In genomic region chr7:7452652-7453051, GRCh38 we compare ENCODE assay signal across 25 cellular contexts.
DNase-seq lines count a peak whose midpoint lies in the region; ATAC-seq, FAIRE-seq and TF ChIP-seq lines count a peak whose summit lies in the region.
"Had no signal": no experiment of that assay in that cellular context is flagged by ENCODE, and none has a peak within 500 bp of the region (broad histone marks: within the 10 kb centered on the region; RNA-seq: fewer than 3 reads in every experiment).

No MANE protein-coding gene starts in this region.

- CTCF ChIA-PET in PC-3 (lab: Charles Lee) = interaction anchor here (0.5 kb wide), 1 partner anchor 1704 kb away, joined by 3 read pairs; no protein-coding TSS in a partner anchor

- 0 out of 2 replicates have a peak, but pooled peaks cover 4% of the 10 kb centered on the region for H3K36me3 ChIP-seq in PC-3 (ENCODE audit: low read depth, low read length)
- H3K36me3 ChIP-seq: BLaER1 treated with 17β-estradiol and CSF1 and Interleukin-3, amounts not matched to agents 10 nM and 100 nM had no signal

- H3K79me2 ChIP-seq in PC-3 (ENCODE audit: low read length) = no peaks in the 10 kb centered on the region

- no TSS peak for BruUV-seq in PC-3 (replicated peaks; lab: Mats Ljungman, UMichigan)

- H3K4me2 ChIP-seq in PC-3 (ENCODE audit: low read length) = peak overlapping the region; percentile 40
- H3K4me2 ChIP-seq: BLaER1 treated with 17β-estradiol and CSF1 and Interleukin-3, amounts not matched to agents 10 nM and 100 nM had no signal

- H3K4me3 ChIP-seq in PC-3 (ENCODE audit: low read length) = no peak overlapping the region
- H3K4me3 ChIP-seq: BLaER1 treated with 17β-estradiol and CSF1 and Interleukin-3, amounts not matched to agents 10 nM and 100 nM; GM12878 had no signal

- no peaks in the 10 kb centered on the region for H3K9me2 ChIP-seq in PC-3 (replicated peaks; ENCODE audit: low read length)

- peak overlapping the region; percentile 84 for H3K27ac ChIP-seq in 22Rv1
- H3K27ac ChIP-seq in PC-3 (ENCODE audit: low read length) = no peak overlapping the region
- H3K27ac ChIP-seq: BLaER1 treated with 17β-estradiol and CSF1 and Interleukin-3, amounts not matched to agents 10 nM and 100 nM; C4-2B had no signal

- H3K9ac ChIP-seq in PC-3 (ENCODE audit: low read length) = no peak overlapping the region
- H3K9ac ChIP-seq: BLaER1 treated with 17β-estradiol and CSF1 and Interleukin-3, amounts not matched to agents 10 nM and 100 nM had no signal

- FAIRE-seq in urothelium cell line (lab: Jason Lieb, UNC) = no peak
- FAIRE-seq: A204.1, D721Med, GM12878, GM12892, GM18507 had no signal

- H4K20me1 ChIP-seq in PC-3 (ENCODE audit: low read length) = no peaks in the 10 kb centered on the region
- H4K20me1 ChIP-seq: BLaER1 treated with 17β-estradiol and CSF1 and Interleukin-3, amounts not matched to agents 10 nM and 100 nM had no signal

- POLR2A ChIA-PET in PC-3 (lab: Charles Lee; ENCODE audit: unreplicated experiment) = interaction anchor here (0.6 to 1.0 kb wide), 2 partner anchors 14 to 47 kb away, joined by 3 to 5 read pairs; no protein-coding TSS in a partner anchor

- ATAC-seq in PC-3 = peak; percentile 99
- ATAC-seq: CD8-positive, alpha-beta T cell; GM12878 had no signal

- H3F3A ChIP-seq in PC-3 (ENCODE audit: low read length, unreplicated experiment) = no peaks in the 10 kb centered on the region

- peak; percentile 55 for DNase-seq in PC-3
- peak; percentile 4 for DNase-seq in kidney glomerular epithelial cell (lab: John Stamatoyannopoulos, UW)
- no peak for DNase-seq in iPS-NIHi11 (ENCODE audit: low spot score)
- DNase-seq in GM20000 (ENCODE audit: low spot score) = no peak
- DNase-seq in urothelium cell line (ENCODE audit: low spot score) = no peak
- DNase-seq: 8988T; AML-193; Caco-2; Calu3; CD4-positive, alpha-beta T cell; CD8-positive, alpha-beta T cell; DMS153; DMS53; DMS79; DND-41; EL; GDM1 had no signal

- no peak overlapping the region for H2AFZ ChIP-seq in PC-3 (ENCODE audit: low read length)

- TF ChIP-seq CTCF in 22Rv1 (IDR thresholded peaks at IDR 0.05) (no peak), PC-3 (conservative IDR thresholded peaks at IDR 0.05; ENCODE audit: low read depth, low read length) (no peak), GM20000 (IDR thresholded peaks at IDR 0.05; ENCODE audit: extremely low read depth, missing control alignments) (no peak)

- peaks cover 6% of the 10 kb centered on the region; the same call in 1 of the 2 replicates for H3K9me3 ChIP-seq in PC-3 (ENCODE audit: low read length)

- peaks cover 14% of the 10 kb centered on the region for H3K4me1 ChIP-seq in PC-3 (ENCODE audit: insufficient read depth, low read length)
- H3K4me1 ChIP-seq: BLaER1 treated with 17β-estradiol and CSF1 and Interleukin-3, amounts not matched to agents 10 nM and 100 nM; Caco-2 had no signal

- H3K27me3 ChIP-seq in PC-3 (ENCODE audit: low read length) = no peaks in the 10 kb centered on the region
- H3K27me3 ChIP-seq: BLaER1 treated with 17β-estradiol and CSF1 and Interleukin-3, amounts not matched to agents 10 nM and 100 nM had no signal

- intact Hi-C loops in PC-3 (cut with micrococcal nuclease) = loop anchor here (1.0 kb wide), 1 partner anchor 13 kb away; no protein-coding TSS in a partner anchor

Comparison
In these comparisons a context has a peak if more than half of its experiments do, and no peak if none do; other contexts are left out.
1. DNase-seq: peak in PC-3 (single experiment) and kidney glomerular epithelial cell (single experiment); none in iPS-NIHi11 (single experiment), GM20000 (single experiment) and urothelium cell line (single experiment).